Comparison of ENCODE assay signal across 18 cellular contexts in the genomic region with DNA sequence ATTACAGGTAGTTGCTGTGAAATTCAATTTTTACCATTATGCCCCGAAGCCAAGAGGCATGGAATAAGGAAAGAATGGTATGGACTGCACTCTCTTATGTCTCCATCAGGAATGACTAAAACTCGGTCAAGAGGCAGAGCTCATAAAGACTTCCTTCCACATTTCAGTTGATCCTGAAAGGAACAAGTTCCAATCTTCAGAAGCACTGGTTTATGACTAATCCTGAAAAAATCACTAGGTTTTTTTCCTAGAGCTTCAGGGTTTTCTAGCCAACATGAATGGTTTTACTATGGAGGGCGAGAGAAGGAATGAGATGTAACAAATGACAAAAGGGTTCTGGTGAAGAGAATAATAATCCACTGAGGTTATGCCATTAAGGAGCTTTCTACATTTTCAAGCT.
"Had no signal": no experiment of that assay in that cellular context is flagged by ENCODE, and none has a peak within 500 bp of the region (broad histone marks: within the 10 kb centered on the region; RNA-seq: fewer than 3 reads in every experiment).

No MANE protein-coding gene starts in this region.

- H3K27me3 ChIP-seq: testis had no signal

- H3K36me3 Mint-ChIP-seq: activated naive CD8-positive, alpha-beta T cell treated with anti-CD3 and anti-CD28 coated beads, Interleukin-2, amount 10 ng/mL, durations not matched to agents 7 days and 5 days; naive thymus-derived CD8-positive, alpha-beta T cell had no signal

- H3K27me3 Mint-ChIP-seq: activated CD8-positive, alpha-beta T cell treated with anti-CD3 and anti-CD28 coated beads for 36 hours; activated naive CD8-positive, alpha-beta T cell treated with anti-CD3 and anti-CD28 coated beads, Interleukin-2, amount 10 ng/mL, durations not matched to agents 7 days and 5 days; stimulated activated naive CD8-positive, alpha-beta T cell treated with anti-CD3 and anti-CD28 coated beads, Interleukin-15, Interleukin-2, amounts not matched to agents 100 ng/mL and 50 ng/mL, for 24 hours had no signal

- H3K4me1 ChIP-seq: psoas muscle, testis had no signal

- H3K4me3 ChIP-seq: mucosa of descending colon, psoas muscle, testis had no signal

- ATAC-seq: activated CD8-positive, alpha-beta T cell treated with anti-CD3 and anti-CD28 coated beads for 36 hours; activated T-cell treated with anti-CD3 and anti-CD28 coated beads, Interleukin-2, amount 50 U/mL, for 72 hours; effector memory CD8-positive, alpha-beta T cell; left colon; mucosa of descending colon; naive thymus-derived CD8-positive, alpha-beta T cell; psoas muscle; sciatic nerve had no signal

- H3K27ac Mint-ChIP-seq: activated CD8-positive, alpha-beta T cell treated with anti-CD3 and anti-CD28 coated beads for 36 hours; activated naive CD8-positive, alpha-beta T cell treated with anti-CD3 and anti-CD28 coated beads, Interleukin-2, amount 10 ng/mL, durations not matched to agents 7 days and 5 days; activated T-cell treated with anti-CD3 and anti-CD28 coated beads, Interleukin-2, amount 50 U/mL, for 72 hours; effector memory CD8-positive, alpha-beta T cell; naive thymus-derived CD8-positive, alpha-beta T cell; stimulated activated naive CD8-positive, alpha-beta T cell treated with anti-CD3 and anti-CD28 coated beads, Interleukin-15, Interleukin-2, amounts not matched to agents 100 ng/mL and 50 ng/mL, for 24 hours had no signal

- H3K9me3 ChIP-seq: psoas muscle, testis had no signal

- H3K4me1 Mint-ChIP-seq: activated naive CD8-positive, alpha-beta T cell treated with anti-CD3 and anti-CD28 coated beads, Interleukin-2, amount 10 ng/mL, durations not matched to agents 7 days and 5 days; naive thymus-derived CD8-positive, alpha-beta T cell had no signal

- H3K27ac ChIP-seq: psoas muscle, testis, VCaP had no signal

- DNase-seq: activated CD8-positive, alpha-beta memory T cell treated with anti-CD3 and anti-CD28 coated beads, Interleukin-2, amount 50 U/mL, for 4 hours; activated CD8-positive, alpha-beta T cell treated with anti-CD3 and anti-CD28 coated beads for 36 hours; activated naive CD8-positive, alpha-beta T cell treated with anti-CD3 and anti-CD28 coated beads, Interleukin-2, amount 10 ng/mL, durations not matched to agents 7 days and 5 days; activated T-cell treated with anti-CD3 and anti-CD28 coated beads, Interleukin-2, amount 50 U/mL, for 72 hours; aorta; cortex of kidney; effector memory CD8-positive, alpha-beta T cell; left colon; mucosa of descending colon; naive thymus-derived CD8-positive, alpha-beta T cell; nucleus accumbens; psoas muscle; stimulated activated CD4-positive, alpha-beta T cell treated with anti-CD3 and anti-CD28 coated beads, Interleukin-2, amount 100 ng/mL, for 48 hours; T-helper 1 cell; testis had no signal

- H3K9me3 Mint-ChIP-seq: activated CD8-positive, alpha-beta T cell treated with anti-CD3 and anti-CD28 coated beads for 36 hours had no signal

- H3K4me3 Mint-ChIP-seq: activated CD8-positive, alpha-beta T cell treated with anti-CD3 and anti-CD28 coated beads for 36 hours; activated naive CD8-positive, alpha-beta T cell treated with anti-CD3 and anti-CD28 coated beads, Interleukin-2, amount 10 ng/mL, durations not matched to agents 7 days and 5 days; activated T-cell treated with anti-CD3 and anti-CD28 coated beads, Interleukin-2, amount 50 U/mL, for 72 hours; effector memory CD8-positive, alpha-beta T cell; naive thymus-derived CD8-positive, alpha-beta T cell; stimulated activated naive CD8-positive, alpha-beta T cell treated with anti-CD3 and anti-CD28 coated beads, Interleukin-15, Interleukin-2, amounts not matched to agents 100 ng/mL and 50 ng/mL, for 24 hours had no signal
